16 cellular contexts compared by ENCODE assay signal in the genomic region with DNA sequence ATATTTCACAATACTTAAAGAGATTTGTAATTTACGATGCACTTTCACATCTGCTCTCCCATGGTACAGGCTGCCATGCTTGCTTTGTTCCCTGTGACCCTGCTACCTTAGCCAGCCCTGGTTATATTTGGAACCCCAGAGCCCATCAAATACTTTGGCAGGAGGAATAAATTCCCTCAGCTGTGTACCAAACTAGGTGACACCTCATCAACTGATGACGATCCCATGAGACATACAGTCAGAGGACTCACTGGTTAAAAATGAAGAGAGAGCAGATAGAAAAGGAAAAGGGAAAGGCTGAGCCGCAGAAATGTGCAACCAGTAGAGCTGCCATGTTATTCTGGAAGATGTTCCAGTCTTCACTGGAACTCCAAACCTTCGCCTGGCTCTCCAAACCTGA.
A peak's percentile ranks its signal among the peaks of the same experiment; 100 is the strongest.
DNase-seq lines count a peak whose midpoint lies in the region; ATAC-seq and TF ChIP-seq lines count a peak whose summit lies in the region.
"Had no signal": no experiment of that assay in that cellular context is flagged by ENCODE, and none has a peak within 500 bp of the region (broad histone marks: within the 10 kb centered on the region; RNA-seq: fewer than 3 reads in every experiment).

No MANE protein-coding gene starts in this region.

- H3K36me3 ChIP-seq in DND-41 (ENCODE audit: insufficient read depth, low read length) (no peaks in the 10 kb centered on the region), HAP-1 (replicated peaks) (no peaks in the 10 kb centered on the region)
- H3K36me3 ChIP-seq: left lung, sigmoid colon had no signal

- no peaks in the 10 kb centered on the region for H3K9me3 ChIP-seq in DND-41 (ENCODE audit: insufficient read depth, low read length, severe bottlenecking)
- H3K9me3 ChIP-seq in HAP-1, result no peaks in the 10 kb centered on the region
- H3K9me3 ChIP-seq: left lung, sigmoid colon had no signal

- H3K4me1 ChIP-seq in DND-41 (ENCODE audit: insufficient read depth, low read length) (peaks cover 71% of the 10 kb centered on the region), HAP-1 (peaks cover 15% of the 10 kb centered on the region)
- H3K4me1 ChIP-seq: left lung, sigmoid colon had no signal

- no peaks in the 10 kb centered on the region for H4K20me1 ChIP-seq in DND-41 (ENCODE audit: insufficient read depth, low read length)

- DNase-seq in DND-41 (no peak), M059J (ENCODE audit: low read depth) (peak; percentile 94), astrocyte of the spinal cord (ENCODE audit: low read depth, low spot score) (peak; percentile 52), myocyte (ENCODE audit: low read depth) (peak; percentile 83), HAP-1 (ENCODE audit: low spot score in 2 of 2) (no peak), HuH-7 (ENCODE audit: low spot score) (no peak)
- DNase-seq: activated CD8-positive, alpha-beta T cell treated with anti-CD3 and anti-CD28 coated beads, Interleukin-2, amount 10 ng/mL, durations not matched to agents 7 days and 5 days; effector memory CD4-positive, alpha-beta T cell; foreskin melanocyte; left lung; NCI-H1417; NCI-H82; sigmoid colon had no signal

- in situ Hi-C loops in astrocyte of the spinal cord (cut with HindIII; ENCODE audit: low sequenced_read_pairs) (no loop called here), HAP-1 (cut with MboI; ENCODE audit: low sequenced_read_pairs) (no loop called here)

- TF ChIP-seq CTCF in DND-41 (IDR thresholded peaks at IDR 0.05; ENCODE audit: borderline replicate concordance, extremely low read depth, low read length, poor library complexity, severe bottlenecking), result no peak
- TF ChIP-seq CTCF in astrocyte of the spinal cord (IDR thresholded peaks at IDR 0.05; ENCODE audit: low read depth, low read length), result no peak

- H3K9ac ChIP-seq in DND-41 (ENCODE audit: low read depth, low read length), result no peak overlapping the region
- H3K9ac ChIP-seq: KMS-11 had no signal

- peak overlapping the region; percentile 70 for H2AFZ ChIP-seq in DND-41 (ENCODE audit: low read depth, low read length)

- H3K4me3 ChIP-seq in DND-41 (ENCODE audit: low read depth in 1 of 2, low read length in 2 of 2) (no peak overlapping the region), astrocyte of the spinal cord (ENCODE audit: low read depth, low read length) (no peak overlapping the region), HAP-1 (no peak overlapping the region)
- H3K4me3 ChIP-seq: left lung, sigmoid colon had no signal

- H3K27ac ChIP-seq in DND-41 (ENCODE audit: low read length), result peak overlapping the region; percentile 97
- H3K27ac ChIP-seq: KMS-11, left lung, sigmoid colon had no signal

- H3K27me3 ChIP-seq in DND-41 (ENCODE audit: insufficient read depth, low read length, poor library complexity), result no peaks in the 10 kb centered on the region
- H3K27me3 ChIP-seq in HAP-1 (ENCODE audit: low read depth), result no peaks in the 10 kb centered on the region
- H3K27me3 ChIP-seq: left lung, sigmoid colon had no signal

- ATAC-seq in DND-41 (ENCODE audit: insufficient read depth, low read depth) (no peak), GM19452 (IDR thresholded peaks at IDR 0.05; ENCODE audit: unreplicated experiment) (no peak), GM18517 (IDR thresholded peaks at IDR 0.05; ENCODE audit: unreplicated experiment) (no peak)
- ATAC-seq: activated CD8-positive, alpha-beta T cell treated with anti-CD3 and anti-CD28 coated beads, Interleukin-2, amount 10 ng/mL, durations not matched to agents 7 days and 5 days; left lung had no signal

- no peak overlapping the region for H3K4me2 ChIP-seq in DND-41 (ENCODE audit: insufficient read depth, low read length)
- H3K4me2 ChIP-seq: KMS-11 had no signal

- no peaks in the 10 kb centered on the region for H3K79me2 ChIP-seq in DND-41 (ENCODE audit: insufficient read depth, low read length)

Comparison
In these comparisons a context has a peak if more than half of its experiments do, and no peak if none do; other contexts are left out.
1. DNase-seq: peak in M059J (single experiment), astrocyte of the spinal cord (single experiment) and myocyte (single experiment); none in DND-41 (single experiment), HAP-1 (0 of 2) and HuH-7 (single experiment).